In genomic region chr17:82231312-82231561, GRCh38 we compare ENCODE assay signal across 8 cellular contexts. TPM values are rescaled to one million over a fixed set of nuclear protein-coding genes. Genes with fewer than 3 reads are reported as not detected.
DNase-seq lines count a peak whose midpoint lies in the region; ATAC-seq and TF ChIP-seq lines count a peak whose summit lies in the region.

No MANE protein-coding gene starts in this region.

- H3K4me2 ChIP-seq in Loucy (ENCODE audit: low read depth, low read length, poor library complexity, severe bottlenecking) = peak overlapping the region; percentile 80

- peaks cover 17% of the 10 kb centered on the region; the same call in 1 of the 2 replicates for H3K36me3 ChIP-seq in Loucy (ENCODE audit: insufficient read depth, low read length)
- H3K36me3 ChIP-seq in neuron (ENCODE audit: insufficient read depth, low read length) = no peaks in the 10 kb centered on the region

- H3K27me3 ChIP-seq in CD4-positive, alpha-beta T cell (ENCODE audit: control insufficient read depth, insufficient read depth, low read length) = no peaks in the 10 kb centered on the region
- H3K27me3 ChIP-seq in Loucy (ENCODE audit: insufficient read depth, low read length, poor library complexity, severe bottlenecking) (no peaks in the 10 kb centered on the region), neuron (ENCODE audit: insufficient read depth, low read length) (peaks cover 39% of the 10 kb centered on the region)

- POLR2A ChIA-PET in CD4-positive, alpha-beta T cell (lab: Charles Lee) = interaction anchor here (0.8 to 1.1 kb wide), 3 partner anchors 66 to 102 kb away, joined by 3 to 4 read pairs (median 3); partner anchors contain the start of genes CD7 and SECTM1

- H2AFZ ChIP-seq in Loucy (ENCODE audit: low read length) (no peak overlapping the region), neuron (ENCODE audit: low read depth, low read length) (no peak overlapping the region)

- H3K4me1 ChIP-seq in Loucy (ENCODE audit: insufficient read depth, low read length, poor library complexity, severe bottlenecking) (peaks cover 19% of the 10 kb centered on the region), neuron (ENCODE audit: insufficient read depth, low read length) (peaks cover 18% of the 10 kb centered on the region)

- no peaks in the 10 kb centered on the region for H3K9me2 ChIP-seq in Loucy (replicated peaks; ENCODE audit: low read depth, low read length)

- peaks cover 68% of the 10 kb centered on the region for H4K20me1 ChIP-seq in Loucy (ENCODE audit: insufficient read depth, low read length, poor library complexity, severe bottlenecking)

- H3K4me3 Mint-ChIP-seq in CD4-positive, alpha-beta T cell = no peak overlapping the region

- intact Hi-C loops in CD4-positive, alpha-beta T cell (cut with DNase I, micrococcal nuclease) = loop anchor here in 1 of 2 experiments (10.0 kb wide), 2 partner anchors 64 to 196 kb away; partner anchors contain the start of genes DCXR and RAC3

- peak; percentile 10 for ATAC-seq in CD4-positive, alpha-beta T cell (ENCODE audit: poor library complexity)

- H3K27me3 Mint-ChIP-seq in CD4-positive, alpha-beta T cell = no peaks in the 10 kb centered on the region

- H3K79me2 ChIP-seq in Loucy (ENCODE audit: insufficient read depth, low read length) = peaks cover 96% of the 10 kb centered on the region

- CTCF ChIA-PET in CD4-positive, alpha-beta T cell (lab: Charles Lee) = no interaction called here

- H3K4me3 ChIP-seq in Loucy (ENCODE audit: low read length, poor library complexity, severe bottlenecking) (peak overlapping the region; percentile 93), neuron (ENCODE audit: low read length) (peak overlapping the region; percentile 20)

- TF ChIP-seq POLR2A in erythroblast (IDR thresholded peaks at IDR 0.05; ENCODE audit: low read length) = no peak

- no peaks in the 10 kb centered on the region for H3K9me3 Mint-ChIP-seq in CD4-positive, alpha-beta T cell

- no peaks in the 10 kb centered on the region for H3K9me3 ChIP-seq in CD4-positive, alpha-beta T cell (ENCODE audit: control insufficient read depth, low read length)
- H3K9me3 ChIP-seq in Loucy (ENCODE audit: insufficient read depth, low read depth, low read length) (no peaks in the 10 kb centered on the region), neuron (ENCODE audit: low read length) (no peaks in the 10 kb centered on the region)

- no peaks in the 10 kb centered on the region for H3F3A ChIP-seq in Loucy (ENCODE audit: low read depth)

- H3K27ac ChIP-seq in CD4-positive, alpha-beta T cell (ENCODE audit: low read depth, low read length) = peak overlapping the region; percentile 38
- peak overlapping the region; percentile 76 for H3K27ac ChIP-seq in epithelial cell of prostate

- peaks cover 23% of the 10 kb centered on the region for H3K4me1 Mint-ChIP-seq in CD4-positive, alpha-beta T cell (ENCODE audit: low read depth)

- H3K9ac ChIP-seq in Loucy (ENCODE audit: low read depth, low read length, poor library complexity, severe bottlenecking) = peak overlapping the region; percentile 98

- H3K27ac Mint-ChIP-seq in CD4-positive, alpha-beta T cell = no peak overlapping the region

- DNase-seq in CD4-positive, alpha-beta T cell = no peak
- DNase-seq in epithelial cell of prostate (ENCODE audit: low read depth, low spot score) (no peak), erythroblast (lab: John Stamatoyannopoulos, UW) (no peak), SIG-M5 (lab: John Stamatoyannopoulos, UW) (no peak), dedifferentiated amniotic fluid mesenchymal stem cell (ENCODE audit: extremely low spot score) (no peak)
- no peak for DNase-seq in activated CD4-positive, alpha-beta T cell treated with anti-CD3 and anti-CD28 coated beads for 1 hour

- no peaks in the 10 kb centered on the region for H3K36me3 Mint-ChIP-seq in CD4-positive, alpha-beta T cell (ENCODE audit: low read depth)

- TF ChIP-seq CTCF in CD4-positive, alpha-beta T cell (IDR thresholded peaks at IDR 0.05) = no peak
- TF ChIP-seq CTCF in Loucy (conservative IDR thresholded peaks at IDR 0.05; ENCODE audit: low read length) = no peak

RNA-seq across cellular contexts. Expression of gene SLC16A3, which starts 2.4 kb away (rescaled TPM):
- 10 to 100 TPM; 93.4 to 99.0 TPM for total RNA-seq in CD4-positive, alpha-beta T cell

RNA-seq across cellular contexts. Expression of gene CCDC57, which starts 18.6 kb away (rescaled TPM):
- total RNA-seq in CD4-positive, alpha-beta T cell = 100 to 1,000 TPM; 129 to 135 TPM

RNA-seq across cellular contexts. Expression of gene CSNK1D, which starts 42.3 kb away (rescaled TPM):
- 100 to 1,000 TPM; 277 to 286 TPM for total RNA-seq in CD4-positive, alpha-beta T cell
